ENCODE assay signal across 2 cellular contexts in genomic region chr1:182368369-182368768, GRCh38.
TF ChIP-seq lines count a peak whose summit lies in the region.

No MANE protein-coding gene starts in this region.

TF ChIP-seq in HEK293, 187 proteins besides CTCF, POLR2A, EP300 and RAD21:
- TF ChIP-seq ZNF580 (tag by site-specific recombination; IDR thresholded peaks at IDR 0.05) (no peak), SCRT2 (tag by site-specific recombination; IDR thresholded peaks at IDR 0.05) (0 out of 2 replicates have a peak, but pooled peaks have one; percentile 38), SCRT1 (tag by site-specific recombination; IDR thresholded peaks at IDR 0.05; ENCODE audit: borderline replicate concordance) (0 out of 2 replicates have a peak, but pooled peaks have one; percentile 15), REST (tag by site-specific recombination; IDR thresholded peaks at IDR 0.05) (no peak), ZNF677 (tag by site-specific recombination; IDR thresholded peaks at IDR 0.05) (no peak)
TF ChIP-seq in HEK293: peak in this region for 2.

TF ChIP-seq in GM12878, 131 proteins besides CTCF, POLR2A, EP300 and RAD21:
- TF ChIP-seq BACH1 (IDR thresholded peaks at IDR 0.05; ENCODE audit: borderline replicate concordance) (no peak), MEF2B (IDR thresholded peaks at IDR 0.05; ENCODE audit: partially characterized antibody, poor library complexity, severe bottlenecking) (no peak), ATF7 (IDR thresholded peaks at IDR 0.05; ENCODE audit: low read depth) (no peak), KLF5 (IDR thresholded peaks at IDR 0.05; ENCODE audit: partially characterized antibody) (no peak), KAT2A (conservative IDR thresholded peaks at IDR 0.05; ENCODE audit: control insufficient read depth, low read depth, low read length) (no peak), CBFB (IDR thresholded peaks at IDR 0.05; ENCODE audit: low read depth) (no peak), MXI1 (IDR thresholded peaks at IDR 0.05; ENCODE audit: low read depth, low read length) (no peak), NR2F1 (conservative IDR thresholded peaks at IDR 0.05) (no peak), MTA3 (IDR thresholded peaks at IDR 0.05; ENCODE audit: borderline replicate concordance, low read length) (no peak), SMARCA5 (IDR thresholded peaks at IDR 0.05) (no peak), MYB (IDR thresholded peaks at IDR 0.05; ENCODE audit: borderline replicate concordance, low read depth, low read length) (no peak)
TF ChIP-seq in GM12878: peak in this region for 0.
